Comparison of ENCODE assay signal across 8 cellular contexts in genomic region chr10:32795598-32796183, GRCh38.
DNase-seq lines count a peak whose midpoint lies in the region; FAIRE-seq and TF ChIP-seq lines count a peak whose summit lies in the region.

No MANE protein-coding gene starts in this region.

- no peak overlapping the region for H3K14ac ChIP-seq in mesenchymal stem cell (ENCODE audit: low read length in 2 of 2)

- H2BK15ac ChIP-seq in mesenchymal stem cell (ENCODE audit: low read depth, poor library complexity, severe bottlenecking), result no peak overlapping the region

- H3K18ac ChIP-seq in mesenchymal stem cell (ENCODE audit: low read depth in 1 of 2, low read length in 2 of 2), result no peak overlapping the region

- H3K4me3 ChIP-seq in mesenchymal stem cell (ENCODE audit: insufficient read depth in 1 of 2, low read depth in 1 of 2, low read length in 2 of 2), result no peak overlapping the region

- no peak overlapping the region for H2AK5ac ChIP-seq in mesenchymal stem cell (ENCODE audit: low read length, severe bottlenecking)

- H3K23ac ChIP-seq in mesenchymal stem cell (ENCODE audit: low read length in 2 of 2), result no peak overlapping the region

- H2AFZ ChIP-seq in mesenchymal stem cell (ENCODE audit: low read depth, low read length), result no peak overlapping the region

- no peak overlapping the region for H3K4me2 ChIP-seq in mesenchymal stem cell (ENCODE audit: low read length, poor library complexity, severe bottlenecking)

- H3K4me3 Mint-ChIP-seq in chondrocyte (ENCODE audit: unreplicated experiment), result no peak overlapping the region

- H3K36me3 Mint-ChIP-seq in chondrocyte (ENCODE audit: low read depth), result peaks cover 4% of the 10 kb centered on the region

- no peaks in the 10 kb centered on the region for H3K27me3 ChIP-seq in mesenchymal stem cell (ENCODE audit: control insufficient read depth in 1 of 2, insufficient read depth in 1 of 2, low read length in 2 of 2)

- peaks cover 4% of the 10 kb centered on the region for H3K9me3 Mint-ChIP-seq in chondrocyte (ENCODE audit: low read depth)

- 82% methylated on average over 1 of the region's 2 CpGs for WGBS in mesenchymal stem cell

- DNase-seq in AML-193 (lab: John Stamatoyannopoulos, UW) (peak; percentile 5 to 37), GM12891 (ENCODE audit: insufficient read length, low spot score) (peak; percentile 5), NCI-H345 (lab: John Stamatoyannopoulos, UW) (peak; percentile 3), chondrocyte (ENCODE audit: low spot score) (no peak), mesenchymal stem cell (peak; percentile 45), NCI-H524 treated with DMSO at 0.1 percent for 48 hours (lab: John Stamatoyannopoulos, UW) (no peak), DMS79 (lab: John Stamatoyannopoulos, UW) (no peak)
- DNase-seq in effector CD8-positive, alpha-beta T cell (lab: John Stamatoyannopoulos, UW), result no peak

- no peak overlapping the region for H3K27ac ChIP-seq in mesenchymal stem cell (ENCODE audit: low read length, poor library complexity, severe bottlenecking)

- no peaks in the 10 kb centered on the region for H3K9me3 ChIP-seq in mesenchymal stem cell (ENCODE audit: control insufficient read depth, low read length)

- no peak overlapping the region for H3K27ac Mint-ChIP-seq in chondrocyte (ENCODE audit: unreplicated experiment)

- no peak overlapping the region for H2BK5ac ChIP-seq in mesenchymal stem cell (ENCODE audit: low read depth, low read length, poor library complexity, severe bottlenecking)

- H3K4me1 Mint-ChIP-seq in chondrocyte (ENCODE audit: low read depth), result peaks cover 4% of the 10 kb centered on the region

- no peak overlapping the region for H4K8ac ChIP-seq in mesenchymal stem cell (ENCODE audit: low read length)

- no peak overlapping the region for H4K91ac ChIP-seq in mesenchymal stem cell (ENCODE audit: low read length)

- H3K79me1 ChIP-seq in mesenchymal stem cell (replicated peaks; ENCODE audit: low read length, poor library complexity, severe bottlenecking), result no peaks in the 10 kb centered on the region

- H3K27me3 Mint-ChIP-seq in chondrocyte (ENCODE audit: low read depth), result no peaks in the 10 kb centered on the region

- H2BK120ac ChIP-seq in mesenchymal stem cell (ENCODE audit: low read depth, low read length), result no peak overlapping the region

- no peaks in the 10 kb centered on the region for H3K36me3 ChIP-seq in mesenchymal stem cell (ENCODE audit: control insufficient read depth in 1 of 2, insufficient read depth in 2 of 2, low read depth in 1 of 2, low read length in 2 of 2)

- H3K4ac ChIP-seq in mesenchymal stem cell (ENCODE audit: low read depth in 1 of 2, low read length in 2 of 2), result no peak overlapping the region

- H2BK12ac ChIP-seq in mesenchymal stem cell (ENCODE audit: low read length in 2 of 2), result no peak overlapping the region

- TF ChIP-seq POLR2A in GM12891 (IDR thresholded peaks at IDR 0.05; ENCODE audit: low read depth, low read length), result no peak

- H3K4me1 ChIP-seq in mesenchymal stem cell (ENCODE audit: control insufficient read depth, insufficient read depth, low read depth, low read length), result no peaks in the 10 kb centered on the region

- FAIRE-seq in GM12891 (lab: Jason Lieb, UNC), result no peak

- H3K9ac ChIP-seq in mesenchymal stem cell (ENCODE audit: low read length), result no peak overlapping the region

- TF ChIP-seq CTCF in chondrocyte (IDR thresholded peaks at IDR 0.05), result peak; percentile 95

TF ChIP-seq in GM12891, 5 proteins besides CTCF, POLR2A, EP300 and RAD21:
- no peak for TF ChIP-seq SPI1 (IDR thresholded peaks at IDR 0.05; ENCODE audit: low read depth, low read length)
- TF ChIP-seq PAX5 (IDR thresholded peaks at IDR 0.05; ENCODE audit: insufficient read depth, low read length, severe bottlenecking), result no peak
- no peak for TF ChIP-seq POLR2AphosphoS5 (IDR thresholded peaks at IDR 0.05; ENCODE audit: low read depth, low read length)
- TF ChIP-seq POU2F2 (IDR thresholded peaks at IDR 0.05; ENCODE audit: low read depth, low read length), result no peak
- no peak for TF ChIP-seq TAF1 (IDR thresholded peaks at IDR 0.05; ENCODE audit: low read depth, low read length)

Comparison
In these comparisons a context has a peak if more than half of its experiments do, and no peak if none do; other contexts are left out.
1. DNase-seq: peak in AML-193 (2 of 2), GM12891 (single experiment), NCI-H345 (single experiment) and mesenchymal stem cell (single experiment); none in chondrocyte (single experiment), NCI-H524 treated with DMSO at 0.1 percent for 48 hours (single experiment), DMS79 (single experiment) and effector CD8-positive, alpha-beta T cell (single experiment).